In genomic region chr12:116712458-116713303, GRCh38 we compare ENCODE assay signal across 15 cellular contexts. TPM values are rescaled to one million over a fixed set of nuclear protein-coding genes. Genes with fewer than 3 reads are reported as not detected.
DNase-seq lines count a peak whose midpoint lies in the region; ATAC-seq, FAIRE-seq and TF ChIP-seq lines count a peak whose summit lies in the region.
"Had no signal": no experiment of that assay in that cellular context is flagged by ENCODE, and none has a peak within 500 bp of the region (broad histone marks: within the 10 kb centered on the region; RNA-seq: fewer than 3 reads in every experiment).

No MANE protein-coding gene starts in this region.

- H3K27me3 ChIP-seq in BLaER1 (peaks cover 23% of the 10 kb centered on the region), small intestine (ENCODE audit: control insufficient read depth in 2 of 2, insufficient read depth in 2 of 2, low read length in 2 of 2) (no peaks in the 10 kb centered on the region)
- H3K27me3 ChIP-seq: right atrium auricular region had no signal

- peak overlapping the region; percentile 47 for H3K4me2 ChIP-seq in BLaER1

- 82 to 86% (median 82%) methylated on average over 17 of the region's 17 CpGs for WGBS in small intestine, 3 donors

- FAIRE-seq in small intestine (lab: Jason Lieb, UNC) = no peak
- FAIRE-seq in H54 (lab: Jason Lieb, UNC) = no peak
- FAIRE-seq: islet of Langerhans had no signal

- no peak for TF ChIP-seq POLR2A in H54 (IDR thresholded peaks at IDR 0.05; ENCODE audit: low read depth, low read length)

- H3K27ac Mint-ChIP-seq in memory B cell = peak overlapping the region; percentile 31

- no peaks in the 10 kb centered on the region for H3K27me3 Mint-ChIP-seq in memory B cell

- H3K9me3 Mint-ChIP-seq in memory B cell = no peaks in the 10 kb centered on the region

- H3K9ac ChIP-seq in BLaER1 = no peak overlapping the region

- H3K36me3 ChIP-seq in BLaER1 = peaks cover 48% of the 10 kb centered on the region
- H3K36me3 ChIP-seq in small intestine (ENCODE audit: control insufficient read depth in 2 of 2, insufficient read depth in 2 of 2, low read length in 2 of 2) = peaks cover 4 to 8% of the 10 kb centered on the region in 2 donors
- H3K36me3 ChIP-seq: right atrium auricular region had no signal

- H3K4me1 ChIP-seq in BLaER1 = peaks cover 59% of the 10 kb centered on the region
- no peaks in the 10 kb centered on the region for H3K4me1 ChIP-seq in small intestine (ENCODE audit: control insufficient read depth in 2 of 2, insufficient read depth in 1 of 2, low read depth in 1 of 2, low read length in 1 of 2)

- ATAC-seq in memory B cell (ENCODE audit: low read depth) = no peak
- no peak for ATAC-seq in HG02763 (IDR thresholded peaks at IDR 0.05; ENCODE audit: unreplicated experiment)
- no peak for ATAC-seq in GM18868 (IDR thresholded peaks at IDR 0.05; ENCODE audit: unreplicated experiment)
- ATAC-seq: heart right ventricle had no signal

- H3K4me3 ChIP-seq in BLaER1 = no peak overlapping the region
- no peak overlapping the region for H3K4me3 ChIP-seq in small intestine (ENCODE audit: low read depth in 1 of 2, low read length in 2 of 2)
- H3K4me3 ChIP-seq: esophagus muscularis mucosa, heart right ventricle, right atrium auricular region had no signal

- H3K36me3 Mint-ChIP-seq in memory B cell = peaks cover 16% of the 10 kb centered on the region

- H3K9me3 ChIP-seq in BLaER1 (no peaks in the 10 kb centered on the region), small intestine (ENCODE audit: control insufficient read depth, low read depth) (no peaks in the 10 kb centered on the region)
- H3K9me3 ChIP-seq: esophagus muscularis mucosa, heart right ventricle, right atrium auricular region had no signal

- 0 out of 2 replicates have a peak overlapping the region, but pooled peaks have one; percentile 37 for H3K27ac ChIP-seq in BLaER1
- no peak overlapping the region for H3K27ac ChIP-seq in small intestine (ENCODE audit: low read depth in 1 of 2, low read length in 1 of 2)
- H3K27ac ChIP-seq: esophagus muscularis mucosa, heart right ventricle, right atrium auricular region had no signal

- H3K4me1 Mint-ChIP-seq in memory B cell = peaks cover 19% of the 10 kb centered on the region

- peaks cover 6% of the 10 kb centered on the region; the same call in 1 of the 2 replicates for H4K20me1 ChIP-seq in BLaER1

- peak; percentile 67 for DNase-seq in HPDE6-E6E7 (ENCODE audit: extremely low spot score)
- DNase-seq in SK-N-DZ (ENCODE audit: low spot score) = peak; percentile 86
- no peak for DNase-seq in memory B cell (ENCODE audit: low spot score in 2 of 2)
- DNase-seq in small intestine = no peak
- no peak for DNase-seq in H54 (ENCODE audit: insufficient read length, low spot score)
- DNase-seq: dermis blood vessel endothelial cell, heart right ventricle, MM.1S, NCI-H2081 treated with DMSO at 0.1 percent for 48 hours had no signal

- no peak overlapping the region for H3K4me3 Mint-ChIP-seq in memory B cell

RNA-seq across cellular contexts. Expression of gene SPRING1, which starts 25.2 kb away (rescaled TPM):
- polyA plus RNA-seq in SK-N-DZ (2014; cell fraction: cytosol; rRNA removed) = 25.0 and 38.0 TPM in 2 replicates
- polyA plus RNA-seq in SK-N-DZ (2014; cell fraction: nucleus; rRNA removed) = 12.8 and 18.9 TPM in 2 replicates
- 10 to 100 TPM; 10.3 to 17.3 (median 15.4) TPM for polyA plus RNA-seq in small intestine

RNA-seq across cellular contexts. Expression of gene RNFT2, which starts 25.4 kb away (rescaled TPM):
- polyA plus RNA-seq in SK-N-DZ (2014; cell fraction: cytosol; rRNA removed) = 30.6 and 38.3 TPM in 2 replicates
- polyA plus RNA-seq in SK-N-DZ (2014; cell fraction: nucleus; rRNA removed) = 28.4 and 56.8 TPM in 2 replicates
- polyA plus RNA-seq in small intestine = 1 to 10 TPM in 1 of 3 donors, under 1 TPM in 2; 0.45 to 2.4 (median 0.54) TPM

Comparison
In these comparisons a context has a peak if more than half of its experiments do, and no peak if none do; other contexts are left out.
1. DNase-seq: peak in HPDE6-E6E7 (single experiment) and SK-N-DZ (single experiment); none in memory B cell (0 of 2), small intestine (single experiment) and H54 (single experiment).